ENCODE assay signal across 21 cellular contexts in genomic region chr5:68295772-68296171, GRCh38.
DNase-seq lines count a peak whose midpoint lies in the region; ATAC-seq and TF ChIP-seq lines count a peak whose summit lies in the region.
"Had no signal": no experiment of that assay in that cellular context is flagged by ENCODE, and none has a peak within 500 bp of the region (broad histone marks: within the 10 kb centered on the region; RNA-seq: fewer than 3 reads in every experiment).

No MANE protein-coding gene starts in this region.

- H3K9me3 Mint-ChIP-seq in CD4-positive, alpha-beta T cell, result no peaks in the 10 kb centered on the region
- H3K9me3 Mint-ChIP-seq in central memory CD8-positive, alpha-beta T cell, result no peaks in the 10 kb centered on the region
- no peaks in the 10 kb centered on the region for H3K9me3 Mint-ChIP-seq in mesothelial cell of epicardium
- H3K9me3 Mint-ChIP-seq: activated naive CD4-positive, alpha-beta T cell treated with anti-CD3 and anti-CD28 coated beads, Interleukin-2, amount 50 U/mL, for 24 hours; T-helper 2 cell treated with Interferon-gamma antibody and Interleukin-4, amounts not matched to agents 5 μg/mL and 100 μg/mL, for 36 hours had no signal

- peaks cover 99% of the 10 kb centered on the region for H3K36me3 Mint-ChIP-seq in CD4-positive, alpha-beta T cell (ENCODE audit: low read depth)
- peaks cover 82% of the 10 kb centered on the region for H3K36me3 Mint-ChIP-seq in central memory CD8-positive, alpha-beta T cell (ENCODE audit: insufficient read depth)
- peaks cover 49% of the 10 kb centered on the region for H3K36me3 Mint-ChIP-seq in mesothelial cell of epicardium

- intact Hi-C loops in CD4-positive, alpha-beta T cell (cut with DNase I, micrococcal nuclease), result no loop called here
- intact Hi-C loops in posterior cingulate gyrus (cut with DNase I), result no loop called here
- intact Hi-C loops in sciatic nerve (cut with DNase I), result no loop called here

- no peak for TF ChIP-seq CTCF in CD4-positive, alpha-beta T cell (IDR thresholded peaks at IDR 0.05)
- TF ChIP-seq CTCF in mesothelial cell of epicardium (IDR thresholded peaks at IDR 0.05; ENCODE audit: unreplicated experiment), result no peak

- CTCF ChIA-PET in CD4-positive, alpha-beta T cell (lab: Charles Lee), result interaction anchor here (1.0 kb wide), 1 partner anchor 9 kb away, joined by 3 read pairs; no protein-coding TSS in a partner anchor

- no peak overlapping the region for H3K4me3 ChIP-seq in H7 (ENCODE audit: insufficient read depth, low read depth, low read length)
- H3K4me3 ChIP-seq: GM12878, lung, right lobe of liver, SJSA1, tibial artery had no signal

- peaks cover 8% of the 10 kb centered on the region for H3K36me3 ChIP-seq in H7 (replicated peaks; ENCODE audit: control insufficient read depth, insufficient read depth, low read length)

- TF ChIP-seq RAD21 in Ishikawa (IDR thresholded peaks at IDR 0.05; ENCODE audit: low read depth), result no peak

- DNase-seq in CD4-positive, alpha-beta T cell, result no peak
- no peak for DNase-seq in central memory CD8-positive, alpha-beta T cell (ENCODE audit: low spot score in 2 of 2)
- no peak for DNase-seq in mesothelial cell of epicardium (ENCODE audit: low spot score in 2 of 2, unreplicated experiment in 2 of 2)
- no peak for DNase-seq in H7
- DNase-seq in posterior cingulate gyrus, result no peak
- DNase-seq in sciatic nerve (ENCODE audit: low spot score), result no peak
- DNase-seq: activated CD4-positive, CD25-positive, alpha-beta regulatory T cell; activated CD8-positive, alpha-beta memory T cell treated with anti-CD3 and anti-CD28 coated beads for 24 hours; hippocampal formation; NCI-H146; NCI-H82; right lobe of liver; stimulated activated naive CD4-positive, alpha-beta T cell; tibial artery had no signal

- H3K27ac ChIP-seq in CD4-positive, alpha-beta T cell (ENCODE audit: low read depth, low read length), result no peak overlapping the region
- H3K27ac ChIP-seq: right lobe of liver, SJSA1, tibial artery had no signal

- peaks cover 26% of the 10 kb centered on the region for H3K4me1 Mint-ChIP-seq in CD4-positive, alpha-beta T cell (ENCODE audit: low read depth)
- peaks cover 52% of the 10 kb centered on the region for H3K4me1 Mint-ChIP-seq in central memory CD8-positive, alpha-beta T cell
- peaks cover 76% of the 10 kb centered on the region for H3K4me1 Mint-ChIP-seq in mesothelial cell of epicardium

- POLR2A ChIA-PET in CD4-positive, alpha-beta T cell (lab: Charles Lee), result no interaction called here

- H3K27me3 Mint-ChIP-seq in CD4-positive, alpha-beta T cell, result no peaks in the 10 kb centered on the region
- no peaks in the 10 kb centered on the region for H3K27me3 Mint-ChIP-seq in central memory CD8-positive, alpha-beta T cell
- H3K27me3 Mint-ChIP-seq in mesothelial cell of epicardium (ENCODE audit: low read depth), result no peaks in the 10 kb centered on the region
- H3K27me3 Mint-ChIP-seq: activated naive CD4-positive, alpha-beta T cell treated with anti-CD3 and anti-CD28 coated beads, Interleukin-2, amount 50 U/mL, for 24 hours had no signal

- H3K27me3 ChIP-seq in CD4-positive, alpha-beta T cell (ENCODE audit: control insufficient read depth, insufficient read depth, low read length), result no peaks in the 10 kb centered on the region
- no peaks in the 10 kb centered on the region for H3K27me3 ChIP-seq in H7 (ENCODE audit: control insufficient read depth, insufficient read depth, low read length)
- H3K27me3 ChIP-seq: right lobe of liver, SJSA1, tibial artery had no signal

- no peaks in the 10 kb centered on the region for H3K9me3 ChIP-seq in CD4-positive, alpha-beta T cell (ENCODE audit: control insufficient read depth, low read length)
- H3K9me3 ChIP-seq: right lobe of liver, SJSA1, tibial artery had no signal

- peak overlapping the region; percentile 27 for H3K27ac Mint-ChIP-seq in CD4-positive, alpha-beta T cell
- H3K27ac Mint-ChIP-seq in central memory CD8-positive, alpha-beta T cell (ENCODE audit: low read depth), result peak overlapping the region; percentile 85
- H3K27ac Mint-ChIP-seq in mesothelial cell of epicardium, result peak overlapping the region; percentile 79
- H3K27ac Mint-ChIP-seq: T-helper 2 cell treated with Interferon-gamma antibody and Interleukin-4, amounts not matched to agents 5 μg/mL and 100 μg/mL, for 36 hours had no signal

- TF ChIP-seq EP300 in Ishikawa (IDR thresholded peaks at IDR 0.05; ENCODE audit: borderline replicate concordance), result no peak

- ATAC-seq in CD4-positive, alpha-beta T cell (ENCODE audit: poor library complexity), result no peak
- no peak for ATAC-seq in central memory CD8-positive, alpha-beta T cell (replicated peaks; ENCODE audit: extremely low read depth, poor library complexity, severe bottlenecking)
- ATAC-seq in HG03354 (IDR thresholded peaks at IDR 0.05; ENCODE audit: poor library complexity, severe bottlenecking, unreplicated experiment), result no peak
- no peak for ATAC-seq in sciatic nerve
- ATAC-seq: GM12878 had no signal

- H3K4me3 Mint-ChIP-seq in CD4-positive, alpha-beta T cell, result peak overlapping the region; percentile 35
- no peak overlapping the region for H3K4me3 Mint-ChIP-seq in central memory CD8-positive, alpha-beta T cell
- H3K4me3 Mint-ChIP-seq in mesothelial cell of epicardium, result no peak overlapping the region
- H3K4me3 Mint-ChIP-seq: activated naive CD4-positive, alpha-beta T cell treated with anti-CD3 and anti-CD28 coated beads, Interleukin-2, amount 50 U/mL, for 24 hours; T-helper 2 cell treated with Interferon-gamma antibody and Interleukin-4, amounts not matched to agents 5 μg/mL and 100 μg/mL, for 36 hours had no signal

TF ChIP-seq in Ishikawa, 13 proteins besides CTCF, POLR2A, EP300 and RAD21:
- TF ChIP-seq NFIC (IDR thresholded peaks at IDR 0.05) (peak; percentile 66), CEBPB (IDR thresholded peaks at IDR 0.05) (no peak), TEAD4 (IDR thresholded peaks at IDR 0.05) (no peak)

Comparison
In these comparisons a context has a peak if more than half of its experiments do, and no peak if none do; other contexts are left out.
1. H3K27ac Mint-ChIP-seq: peak in every context shown above with its lines; median percentile 85 in central memory CD8-positive, alpha-beta T cell; 79 in mesothelial cell of epicardium; 27 in CD4-positive, alpha-beta T cell.